In genomic region chr10:124156524-124157225, GRCh38 we compare ENCODE assay signal across 14 cellular contexts.
DNase-seq lines count a peak whose midpoint lies in the region; ATAC-seq and TF ChIP-seq lines count a peak whose summit lies in the region.
"Had no signal": no experiment of that assay in that cellular context is flagged by ENCODE, and none has a peak within 500 bp of the region (broad histone marks: within the 10 kb centered on the region; RNA-seq: fewer than 3 reads in every experiment).

No MANE protein-coding gene starts in this region.

- H3K9me3 Mint-ChIP-seq in CD14-positive monocyte, result peaks cover 0 to 4% (median 2%) of the 10 kb centered on the region in 7 donors
- H3K9me3 Mint-ChIP-seq: CD4-positive, alpha-beta T cell; natural killer cell had no signal

- 35 to 47% (median 40%) methylated on average over 9 to 15 of the region's 15 CpGs for WGBS in heart left ventricle, 4 donors
- 32 to 39% (median 36%) methylated on average over 12 to 15 of the region's 15 CpGs for WGBS in ovary, 3 donors

- no peak overlapping the region for H3K4me2 ChIP-seq in OCI-LY3 (ENCODE audit: low read length)

- H3K9me3 ChIP-seq in OCI-LY3 (ENCODE audit: insufficient read depth, low read length) (no peaks in the 10 kb centered on the region), heart left ventricle (no peaks in the 10 kb centered on the region), ovary (no peaks in the 10 kb centered on the region)

- peaks cover 0 to 3% of the 10 kb centered on the region in 2 donors for H3K36me3 Mint-ChIP-seq in CD14-positive monocyte
- H3K36me3 Mint-ChIP-seq: natural killer cell had no signal

- TF ChIP-seq EP300 in ovary (IDR thresholded peaks at IDR 0.05), result no peak

- H3K27me3 ChIP-seq in OCI-LY3 (ENCODE audit: low read depth, low read length), result no peaks in the 10 kb centered on the region
- peaks cover 0 to 8% (median 0%) of the 10 kb centered on the region in 9 donors for H3K27me3 ChIP-seq in heart left ventricle
- H3K27me3 ChIP-seq in ovary, result no peaks in the 10 kb centered on the region

- TF ChIP-seq POLR2A in heart left ventricle (IDR thresholded peaks at IDR 0.05) (no peak), ovary (IDR thresholded peaks at IDR 0.05) (no peak)

- no peaks in the 10 kb centered on the region for H3K79me2 ChIP-seq in OCI-LY3 (ENCODE audit: low read length)

- no peak overlapping the region for H3K4me3 Mint-ChIP-seq in CD14-positive monocyte
- H3K4me3 Mint-ChIP-seq: CD4-positive, alpha-beta T cell; natural killer cell had no signal

- ATAC-seq in heart left ventricle, result peak in 2 of 4 donors; percentile 37 to 45
- ATAC-seq: natural killer cell had no signal

- no peak overlapping the region for H3K27ac ChIP-seq in OCI-LY3 (ENCODE audit: low read length)
- H3K27ac ChIP-seq in heart left ventricle, result peak overlapping the region in 11 of 12 donors; percentile 5 to 87 (median 78)
- peak overlapping the region in 1 of 2 donors; percentile 82 for H3K27ac ChIP-seq in ovary
- H3K27ac ChIP-seq: epithelial cell of prostate had no signal

- H3K4me3 ChIP-seq in OCI-LY3 (ENCODE audit: low read length) (no peak overlapping the region), heart left ventricle (peak overlapping the region in 2 of 12 donors; percentile 3 to 13), ovary (no peak overlapping the region)

- no peak overlapping the region for H3K9ac ChIP-seq in OCI-LY3 (ENCODE audit: low read length)

- intact Hi-C loops in CD14-positive monocyte (cut with micrococcal nuclease), result no loop called here
- intact Hi-C loops in heart left ventricle (cut with DNase I), result loop anchor here in 2 of 10 donors (5.0 to 10.0 kb wide), 2 partner anchors 62 to 64 kb away; partner anchors contain the start of gene CHST15 (in 2 of the 2)
- intact Hi-C loops in ovary (cut with DNase I), result no loop called here

- H3K4me1 Mint-ChIP-seq in CD14-positive monocyte, result peaks cover 8% of the 10 kb centered on the region

- DNase-seq in CD14-positive monocyte (ENCODE audit: low spot score), result peak; percentile 60
- peak in 2 of 5 donors; percentile 31 to 45 for DNase-seq in heart left ventricle
- peak; percentile 58 to 75 (median 68) for DNase-seq in ovary
- no peak for DNase-seq in NAMALWA (ENCODE audit: low spot score)
- DNase-seq in RKO (ENCODE audit: low spot score), result no peak
- DNase-seq in NCI-H345 (lab: John Stamatoyannopoulos, UW), result no peak
- no peak for DNase-seq in GM19238 (ENCODE audit: insufficient read length, low spot score)
- DNase-seq: anterior cingulate cortex; natural killer cell; NCI-H1417; stimulated activated CD4-positive, alpha-beta T cell treated with anti-CD3 and anti-CD28 coated beads, Interleukin-2, amount 100 ng/mL, for 48 hours had no signal

- peaks cover 9 to 23% (median 17%) of the 10 kb centered on the region in 3 donors for H3K27me3 Mint-ChIP-seq in CD14-positive monocyte (ENCODE audit: low read depth in 3 of 3)

- H2AFZ ChIP-seq in OCI-LY3 (ENCODE audit: low read depth, low read length), result no peak overlapping the region

- H3K36me3 ChIP-seq in OCI-LY3 (replicated peaks; ENCODE audit: low read depth, low read length) (no peaks in the 10 kb centered on the region), heart left ventricle (no peaks in the 10 kb centered on the region), ovary (no peaks in the 10 kb centered on the region)

- H4K20me1 ChIP-seq in OCI-LY3 (ENCODE audit: insufficient read depth, low read length), result no peaks in the 10 kb centered on the region

- H3K4me1 ChIP-seq in OCI-LY3 (ENCODE audit: low read length) (peaks cover 12% of the 10 kb centered on the region), heart left ventricle (peaks cover 13 to 47% (median 36%) of the 10 kb centered on the region in 12 donors), ovary (ENCODE audit: insufficient read depth) (peaks cover 37% of the 10 kb centered on the region)

- H3K27ac Mint-ChIP-seq in CD14-positive monocyte, result no peak overlapping the region
- H3K27ac Mint-ChIP-seq: CD4-positive, alpha-beta T cell; natural killer cell had no signal

- TF ChIP-seq CTCF in CD14-positive monocyte (IDR thresholded peaks at IDR 0.05), result peak; percentile 23
- peak; percentile 25; the same call in 1 of the 2 replicates for TF ChIP-seq CTCF in OCI-LY3 (IDR thresholded peaks at IDR 0.05; ENCODE audit: low read depth, low read length)
- no peak for TF ChIP-seq CTCF in heart left ventricle (IDR thresholded peaks at IDR 0.05)
- TF ChIP-seq CTCF in ovary (IDR thresholded peaks at IDR 0.05), result no peak

Comparison
In these comparisons a context has a peak if more than half of its experiments do, and no peak if none do; other contexts are left out.
1. DNase-seq: peak in CD14-positive monocyte (single experiment) and ovary (5 of 5); none in NAMALWA (single experiment), RKO (single experiment), NCI-H345 (single experiment) and GM19238 (single experiment).
2. CTCF ChIP-seq: peak in CD14-positive monocyte (single experiment) and OCI-LY3 (single experiment); none in heart left ventricle (0 of 12) and ovary (0 of 3).